ENCODE assay signal across 18 cellular contexts in the genomic region with DNA sequence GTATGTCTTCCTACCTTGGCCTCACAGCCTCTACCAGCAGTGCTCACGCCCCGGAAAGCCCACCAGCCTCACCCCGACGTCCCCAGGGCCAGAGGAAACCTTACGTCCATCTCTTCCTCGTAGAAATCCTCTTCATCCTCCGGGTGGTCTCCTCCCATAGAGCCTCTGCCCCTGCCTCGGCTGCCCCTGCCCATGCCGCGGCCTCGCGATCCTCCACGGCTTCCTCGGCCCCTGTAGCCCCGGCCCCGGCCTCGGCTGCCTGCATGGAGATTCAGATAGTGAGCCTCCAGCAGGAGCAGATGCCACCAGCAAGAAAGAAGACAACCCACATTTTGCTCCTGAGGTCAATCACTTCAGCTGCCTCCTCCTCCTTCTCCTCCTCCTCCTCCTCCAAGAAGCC. TPM values are rescaled to one million over a fixed set of nuclear protein-coding genes. Genes with fewer than 3 reads are reported as not detected.
DNase-seq lines count a peak whose midpoint lies in the region; ATAC-seq and TF ChIP-seq lines count a peak whose summit lies in the region.
"Had no signal": no experiment of that assay in that cellular context is flagged by ENCODE, and none has a peak within 500 bp of the region (broad histone marks: within the 10 kb centered on the region; RNA-seq: fewer than 3 reads in every experiment).

No MANE protein-coding gene starts in this region.

- H3K9me3 ChIP-seq in Caco-2 (no peaks in the 10 kb centered on the region), thyroid gland (no peaks in the 10 kb centered on the region)

- intact Hi-C loops in Caco-2 (cut with micrococcal nuclease; ENCODE audit: unreplicated experiment) (no loop called here), thyroid gland (cut with DNase I) (no loop called here)

- H3K36me3 ChIP-seq in Caco-2 (ENCODE audit: control insufficient read depth, insufficient read depth, low read length), result peaks cover 12% of the 10 kb centered on the region
- peaks cover 68 to 69% of the 10 kb centered on the region in 2 donors for H3K36me3 ChIP-seq in thyroid gland

- no TSS peak for BruUV-seq in Caco-2 (replicated peaks; lab: Mats Ljungman, UMichigan)

- H3K27ac Mint-ChIP-seq in activated naive CD4-positive, alpha-beta T cell treated with anti-CD3 and anti-CD28 coated beads, Interleukin-2, amount 50 U/mL, for 24 hours, result peak overlapping the region; percentile 17
- H3K27ac Mint-ChIP-seq in Caco-2 (ENCODE audit: unreplicated experiment) (peak overlapping the region; percentile 64), progenitor cell of endocrine pancreas (peak overlapping the region; percentile 81)
- H3K27ac Mint-ChIP-seq in activated naive CD8-positive, alpha-beta T cell treated with anti-CD3 and anti-CD28 coated beads for 36 hours, result peak overlapping the region; percentile 29

- peaks cover 12% of the 10 kb centered on the region; the same call in 1 of the 2 replicates for H3K4me1 ChIP-seq in Caco-2
- H3K4me1 ChIP-seq in thyroid gland, result peaks cover 0 to 1% of the 10 kb centered on the region in 2 donors

- no peak for ATAC-seq in GM21717 (IDR thresholded peaks at IDR 0.05; ENCODE audit: unreplicated experiment)
- ATAC-seq: Panc1 had no signal

- 95 to 97% methylated on average over 17 of the region's 17 CpGs for WGBS in thyroid gland, 2 donors

- H3K4me3 Mint-ChIP-seq in activated naive CD4-positive, alpha-beta T cell treated with anti-CD3 and anti-CD28 coated beads, Interleukin-2, amount 50 U/mL, for 24 hours, result no peak overlapping the region
- H3K4me3 Mint-ChIP-seq in Caco-2 (ENCODE audit: unreplicated experiment), result no peak overlapping the region
- H3K4me3 Mint-ChIP-seq in activated naive CD8-positive, alpha-beta T cell treated with anti-CD3 and anti-CD28 coated beads for 36 hours, result no peak overlapping the region
- no peak overlapping the region for H3K4me3 Mint-ChIP-seq in progenitor cell of endocrine pancreas (ENCODE audit: low read depth)
- H3K4me3 Mint-ChIP-seq: CD8-positive, alpha-beta memory T cell had no signal

- H3K4me1 Mint-ChIP-seq in activated naive CD4-positive, alpha-beta T cell treated with anti-CD3 and anti-CD28 coated beads, Interleukin-2, amount 50 U/mL, for 24 hours, result no peaks in the 10 kb centered on the region
- H3K4me1 Mint-ChIP-seq in Caco-2 (ENCODE audit: low read depth, unreplicated experiment), result peaks cover 7% of the 10 kb centered on the region
- H3K4me1 Mint-ChIP-seq in activated naive CD8-positive, alpha-beta T cell treated with anti-CD3 and anti-CD28 coated beads for 36 hours, result no peaks in the 10 kb centered on the region
- H3K4me1 Mint-ChIP-seq in progenitor cell of endocrine pancreas (ENCODE audit: low read depth), result no peaks in the 10 kb centered on the region

- H3K27me3 Mint-ChIP-seq in activated naive CD4-positive, alpha-beta T cell treated with anti-CD3 and anti-CD28 coated beads, Interleukin-2, amount 50 U/mL, for 24 hours, result no peaks in the 10 kb centered on the region
- H3K27me3 Mint-ChIP-seq in Caco-2 (ENCODE audit: insufficient read depth, unreplicated experiment), result no peaks in the 10 kb centered on the region
- H3K27me3 Mint-ChIP-seq in activated naive CD8-positive, alpha-beta T cell treated with anti-CD3 and anti-CD28 coated beads for 36 hours, result no peaks in the 10 kb centered on the region
- no peaks in the 10 kb centered on the region for H3K27me3 Mint-ChIP-seq in progenitor cell of endocrine pancreas
- H3K27me3 Mint-ChIP-seq: CD8-positive, alpha-beta memory T cell had no signal

- POLR2A ChIA-PET in Caco-2 (lab: Charles Lee), result no interaction called here

- H3K9me3 Mint-ChIP-seq in activated naive CD4-positive, alpha-beta T cell treated with anti-CD3 and anti-CD28 coated beads, Interleukin-2, amount 50 U/mL, for 24 hours, result no peaks in the 10 kb centered on the region
- no peaks in the 10 kb centered on the region for H3K9me3 Mint-ChIP-seq in Caco-2 (ENCODE audit: unreplicated experiment)
- no peaks in the 10 kb centered on the region for H3K9me3 Mint-ChIP-seq in activated naive CD8-positive, alpha-beta T cell treated with anti-CD3 and anti-CD28 coated beads for 36 hours
- no peaks in the 10 kb centered on the region for H3K9me3 Mint-ChIP-seq in progenitor cell of endocrine pancreas (ENCODE audit: low read depth)
- H3K9me3 Mint-ChIP-seq: CD8-positive, alpha-beta memory T cell had no signal

- TF ChIP-seq CTCF in Caco-2 (IDR thresholded peaks at IDR 0.05; ENCODE audit: insufficient read depth in 1 of 2, low read depth in 1 of 2, low read length in 1 of 2, severe bottlenecking in 1 of 2, unreplicated experiment in 1 of 2) (no peak), progenitor cell of endocrine pancreas (IDR thresholded peaks at IDR 0.05; ENCODE audit: unreplicated experiment) (no peak), thyroid gland (IDR thresholded peaks at IDR 0.05) (no peak)

- peaks cover 17% of the 10 kb centered on the region for H3K36me3 Mint-ChIP-seq in activated naive CD4-positive, alpha-beta T cell treated with anti-CD3 and anti-CD28 coated beads, Interleukin-2, amount 50 U/mL, for 24 hours
- peaks cover 88% of the 10 kb centered on the region for H3K36me3 Mint-ChIP-seq in Caco-2 (ENCODE audit: insufficient read depth, unreplicated experiment)
- H3K36me3 Mint-ChIP-seq in activated naive CD8-positive, alpha-beta T cell treated with anti-CD3 and anti-CD28 coated beads for 36 hours, result peaks cover 27% of the 10 kb centered on the region
- peaks cover 37% of the 10 kb centered on the region for H3K36me3 Mint-ChIP-seq in progenitor cell of endocrine pancreas (ENCODE audit: insufficient read depth)

- CTCF ChIA-PET in Caco-2 (lab: Charles Lee), result interaction anchor here (0.6 kb wide), 1 partner anchor 65 kb away, joined by 3 read pairs; no protein-coding TSS in a partner anchor

- H3K27ac ChIP-seq in thyroid gland, result no peak overlapping the region
- H3K27ac ChIP-seq: GM23248 had no signal

- H3K27me3 ChIP-seq in Caco-2 (replicated peaks; ENCODE audit: control insufficient read depth, insufficient read depth, low read length), result no peaks in the 10 kb centered on the region
- no peaks in the 10 kb centered on the region for H3K27me3 ChIP-seq in thyroid gland

- no peak overlapping the region for H3K4me3 ChIP-seq in Caco-2 (ENCODE audit: low read depth, low read length)
- H3K4me3 ChIP-seq in thyroid gland (replicated peaks in 1 of 3), result no peak overlapping the region
- H3K4me3 ChIP-seq: GM23248 had no signal

- no peak for DNase-seq in activated naive CD4-positive, alpha-beta T cell (lab: John Stamatoyannopoulos, UW)
- DNase-seq in Caco-2 (no peak), progenitor cell of endocrine pancreas (ENCODE audit: low spot score, unreplicated experiment) (no peak), NCI-H1436 treated with DMSO at 0.1 percent for 48 hours (lab: John Stamatoyannopoulos, UW) (no peak), thyroid gland (no peak)
- no peak for DNase-seq in activated naive CD8-positive, alpha-beta T cell treated with anti-CD3 and anti-CD28 coated beads for 36 hours
- DNase-seq: AML-193; CD8-positive, alpha-beta memory T cell; GM23248; KG1; NCI-H1092; NCI-H1694 treated with DMSO at 0.1 percent for 48 hours; NCI-H446; NCI-H82; Right ventricle myocardium superior had no signal

- no peak for TF ChIP-seq POLR2A in thyroid gland (IDR thresholded peaks at IDR 0.05)

RNA-seq across cellular contexts. Expression of gene ZC3H4, which starts 27.3 kb away (rescaled TPM):
- total RNA-seq in Caco-2 (2022), result 70.3 and 77.7 TPM in 2 replicates
- 100 to 1,000 TPM; 103 to 110 TPM for total RNA-seq in activated naive CD8-positive, alpha-beta T cell treated with anti-CD3 and anti-CD28 coated beads for 36 hours
- total RNA-seq in progenitor cell of endocrine pancreas, result 90.6 and 94.7 TPM in 2 replicates
- total RNA-seq in thyroid gland, result 10 to 100 TPM; 19.1 to 36.7 (median 31.3) TPM

RNA-seq across cellular contexts. Expression of gene TMEM160, which starts 37.9 kb away (rescaled TPM):
- 86.5 and 91.7 TPM in 2 replicates for total RNA-seq in Caco-2 (2022)
- 10 to 100 TPM; 48.9 to 49.2 TPM for total RNA-seq in activated naive CD8-positive, alpha-beta T cell treated with anti-CD3 and anti-CD28 coated beads for 36 hours
- total RNA-seq in progenitor cell of endocrine pancreas, result 33.6 and 35.4 TPM in 2 replicates
- 100 to 1,000 TPM in 1 of 4 donors, 10 to 100 TPM in 3; 45.1 to 100 (median 67.2) TPM for total RNA-seq in thyroid gland

RNA-seq across cellular contexts. Expression of gene SAE1, which starts 44.4 kb away (rescaled TPM):
- total RNA-seq in Caco-2 (2022), result 238 and 251 TPM in 2 replicates
- 100 to 1,000 TPM; 141 to 149 TPM for total RNA-seq in activated naive CD8-positive, alpha-beta T cell treated with anti-CD3 and anti-CD28 coated beads for 36 hours
- 172 and 173 TPM in 2 replicates for total RNA-seq in progenitor cell of endocrine pancreas
- 100 to 1,000 TPM in 3 of 4 donors, 10 to 100 TPM in 1; 79.5 to 119 (median 103) TPM for total RNA-seq in thyroid gland

Comparison
In these comparisons a context has a peak if more than half of its experiments do, and no peak if none do; other contexts are left out.
1. H3K27ac Mint-ChIP-seq: peak in every context shown above with its lines; median percentile 81 in progenitor cell of endocrine pancreas; 64 in Caco-2; 29 in activated naive CD8-positive, alpha-beta T cell treated with anti-CD3 and anti-CD28 coated beads for 36 hours; 17 in activated naive CD4-positive, alpha-beta T cell treated with anti-CD3 and anti-CD28 coated beads, Interleukin-2, amount 50 U/mL, for 24 hours.